In the genomic region with DNA sequence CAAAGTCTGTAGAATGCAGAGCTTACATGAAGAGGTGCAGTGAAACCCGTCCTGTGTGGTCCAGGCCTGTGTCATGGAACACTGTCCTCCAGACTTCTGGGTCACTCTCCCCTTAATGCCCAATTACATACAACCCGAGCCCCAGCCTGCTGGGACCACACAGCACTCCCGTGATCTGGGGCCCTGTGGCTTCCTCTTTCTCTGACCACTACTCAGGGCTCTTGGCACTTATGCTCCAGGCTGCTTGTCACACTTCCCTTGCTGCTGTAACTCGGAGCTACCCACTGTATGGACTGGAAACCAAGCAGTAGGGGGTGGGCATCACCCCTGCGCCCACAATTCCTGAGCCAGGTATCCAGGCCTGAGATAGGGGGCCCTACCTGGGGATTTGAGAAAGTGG, we compare ENCODE assay signal across 15 cellular contexts. TPM values are rescaled to one million over a fixed set of nuclear protein-coding genes. Genes with fewer than 3 reads are reported as not detected.
DNase-seq lines count a peak whose midpoint lies in the region; ATAC-seq, FAIRE-seq and TF ChIP-seq lines count a peak whose summit lies in the region.
"Had no signal": no experiment of that assay in that cellular context is flagged by ENCODE, and none has a peak within 500 bp of the region (broad histone marks: within the 10 kb centered on the region; RNA-seq: fewer than 3 reads in every experiment).

No MANE protein-coding gene starts in this region.

- H3K9me3 ChIP-seq in K562 (replicated peaks; ENCODE audit: control insufficient read depth, insufficient read depth, low read depth, low read length) (no peaks in the 10 kb centered on the region), lower lobe of right lung (no peaks in the 10 kb centered on the region), transverse colon (no peaks in the 10 kb centered on the region)
- H3K9me3 ChIP-seq: Caco-2 had no signal

- H3K79me2 ChIP-seq in K562 (ENCODE audit: control insufficient read depth, insufficient read depth, low read length), result no peaks in the 10 kb centered on the region

- FAIRE-seq in K562 (lab: Jason Lieb, UNC), result no peak
- FAIRE-seq: endometrium, small intestine had no signal

- no peaks in the 10 kb centered on the region for H3K9me3 Mint-ChIP-seq in activated naive CD4-positive, alpha-beta T cell treated with anti-CD3 and anti-CD28 coated beads, Interleukin-2, amount 50 U/mL, for 72 hours

- peaks cover 11 to 49% of the 10 kb centered on the region in 2 experiments; a peak in 4 of 5 replicates for H3K27me3 ChIP-seq in K562 (ENCODE audit: control insufficient read depth in 2 of 2, insufficient read depth in 2 of 2, low read length in 2 of 2)
- H3K27me3 ChIP-seq in lower lobe of right lung (ENCODE audit: low read depth), result peaks cover 5% of the 10 kb centered on the region
- H3K27me3 ChIP-seq in transverse colon, result no peaks in the 10 kb centered on the region

- TF ChIP-seq RAD21 in K562 (CRISPR knock-in tag; conservative IDR thresholded peaks at IDR 0.05 in 1 of 2, IDR thresholded peaks at IDR 0.05 in 1 of 2), result no peak

- H3K4me1 ChIP-seq in K562 (replicated peaks in 1 of 2; ENCODE audit: control insufficient read depth in 2 of 2, insufficient read depth in 2 of 2, low read length in 2 of 2) (no peaks in the 10 kb centered on the region), lower lobe of right lung (no peaks in the 10 kb centered on the region), transverse colon (no peaks in the 10 kb centered on the region)
- H3K4me1 ChIP-seq: Caco-2 had no signal

- H3K36me3 ChIP-seq in K562 (ENCODE audit: control insufficient read depth, insufficient read depth, low read length) (no peaks in the 10 kb centered on the region), lower lobe of right lung (no peaks in the 10 kb centered on the region), transverse colon (no peaks in the 10 kb centered on the region)

- H3K36me3 Mint-ChIP-seq in activated naive CD4-positive, alpha-beta T cell treated with anti-CD3 and anti-CD28 coated beads, Interleukin-2, amount 50 U/mL, for 72 hours, result no peaks in the 10 kb centered on the region

- H3K4me2 ChIP-seq in K562 (ENCODE audit: insufficient read depth, low read length), result no peak overlapping the region

- 6% methylated on average over 5 of the region's 5 CpGs for WGBS in K562 (ENCODE audit: insufficient coverage, low coverage, missing lambda C conversion rate)
- WGBS in transverse colon (ENCODE audit: low coverage in 1 of 2), 2 donors, result 80% methylated on average over 5 of the region's 5 CpGs; no CpG with 5 or more reads in 1 of the 2 donors

- H3K9me1 ChIP-seq in K562 (ENCODE audit: control insufficient read depth, insufficient read depth, low read length), result no peaks in the 10 kb centered on the region

- no peaks in the 10 kb centered on the region for H4K20me1 ChIP-seq in K562 (replicated peaks; ENCODE audit: control insufficient read depth, insufficient read depth, low read length)

- TF ChIP-seq EP300 in K562 (IDR thresholded peaks at IDR 0.05; ENCODE audit: low read length) (no peak), transverse colon (IDR thresholded peaks at IDR 0.05; ENCODE audit: low read depth) (no peak)

- DNase-seq in activated CD8-positive, alpha-beta memory T cell treated with anti-CD3 and anti-CD28 coated beads for 24 hours, result peak; percentile 49
- no peak for DNase-seq in activated CD8-positive, alpha-beta memory T cell treated with anti-CD3 and anti-CD28 coated beads, Interleukin-2, amount 50 U/mL, for 48 hours
- DNase-seq in K562 (ENCODE audit: extremely low read depth in 1 of 4, low spot score in 3 of 4) (no peak), lower lobe of right lung (peak; percentile 63), transverse colon (peak; percentile 23), occipital lobe (lab: John Stamatoyannopoulos, UW) (no peak)
- DNase-seq in activated naive CD4-positive, alpha-beta T cell treated with anti-CD3 and anti-CD28 coated beads, Interleukin-2, amount 50 U/mL, for 72 hours (ENCODE audit: low spot score in 2 of 2), result no peak
- DNase-seq: activated gamma-delta T cell, Caco-2, small intestine had no signal

- TF ChIP-seq POLR2A in K562 (conservative IDR thresholded peaks at IDR 0.05) (no peak), transverse colon (IDR thresholded peaks at IDR 0.05) (no peak)

- BruUV-seq in K562 (replicated peaks; lab: Mats Ljungman, UMichigan), result no TSS peak

- no peak overlapping the region for H3K27ac Mint-ChIP-seq in activated naive CD4-positive, alpha-beta T cell treated with anti-CD3 and anti-CD28 coated beads, Interleukin-2, amount 50 U/mL, for 72 hours

- H3K9ac ChIP-seq in K562 (ENCODE audit: insufficient read depth in 1 of 2, low read depth in 2 of 2, low read length in 2 of 2), result no peak overlapping the region

- H3K27ac ChIP-seq in K562 (ENCODE audit: extremely low read depth, low read depth, low read length) (no peak overlapping the region), lower lobe of right lung (no peak overlapping the region), transverse colon (no peak overlapping the region)

- H2AFZ ChIP-seq in K562 (ENCODE audit: low read depth, low read length), result no peak overlapping the region

- TF ChIP-seq CTCF in K562 (IDR thresholded peaks at IDR 0.05 in 2 of 3, conservative IDR thresholded peaks at IDR 0.05 in 1 of 3; ENCODE audit: insufficient read depth in 2 of 3, low read depth in 1 of 3, low read length in 3 of 3) (no peak), lower lobe of right lung (IDR thresholded peaks at IDR 0.05) (no peak), transverse colon (IDR thresholded peaks at IDR 0.05) (no peak)

- H3K4me3 ChIP-seq in K562 (no peak overlapping the region), lower lobe of right lung (no peak overlapping the region), transverse colon (no peak overlapping the region)

- POLR2A ChIA-PET in K562 (lab: Yijun Ruan, JAX), result interaction anchor here (0.6 to 1.2 kb wide), 3 partner anchors 10 to 54 kb away, joined by 3 read pairs; no protein-coding TSS in a partner anchor

- intact Hi-C loops in K562 (cut with micrococcal nuclease) (no loop called here), lower lobe of right lung (cut with DNase I) (no loop called here), transverse colon (cut with DNase I; ENCODE audit: low total_unique reads) (no loop called here)

- in situ Hi-C loops in K562 (cut with MboI) (loop anchor here (25.0 kb wide), 1 partner anchor 337 kb away; no protein-coding TSS in a partner anchor), transverse colon (cut with MboI; ENCODE audit: low pct_ligation_motif_present in 1 of 4, low pct_unique_long_range_greater_than_20kb in 1 of 4, low sequenced_read_pairs in 3 of 4) (no loop called here)

- ATAC-seq in K562 (peak; percentile 17; the same call in 2 of the 3 replicates), lower lobe of right lung (peak; percentile 51 to 78), GM18868 (IDR thresholded peaks at IDR 0.05; ENCODE audit: unreplicated experiment) (no peak)
- ATAC-seq in activated naive CD4-positive, alpha-beta T cell treated with anti-CD3 and anti-CD28 coated beads, Interleukin-2, amount 50 U/mL, for 72 hours, result no peak

- CTCF ChIA-PET in K562 (lab: Yijun Ruan, JAX; ENCODE audit: low intra/inter-chr PET ratio), result no interaction called here

RNA-seq across cellular contexts. Expression of a gene that starts 10.3 kb away (rescaled TPM):
- total RNA-seq in K562 (2011; cell fraction: chromatin; rRNA removed; ENCODE audit: low replicate concordance), result not detected in 2 replicates
- total RNA-seq in K562 (2011; cell fraction: nucleolus; rRNA removed), result not detected in 2 replicates
- not detected in 2 replicates for total RNA-seq in K562 (2011; cell fraction: nucleoplasm; rRNA removed)
- total RNA-seq in K562 (2014; rRNA removed) (not detected in 2 replicates), K562 (2014; rRNA removed; fragmentation: Illumina TruSeq; extraction: Trizol) (not detected in 2 replicates), K562 (2015; rRNA removed; fragmentation: Illumina TruSeq; extraction: Trizol) (not detected in 2 replicates), K562 (2021) (not detected in 2 replicates), lower lobe of right lung (not detected), transverse colon (not detected), occipital lobe (not detected)
- polyA plus RNA-seq in K562 (2011; rRNA removed) (not detected in 2 replicates), K562 (2014; fragmentation: Illumina TruSeq; extraction: Trizol) (not detected in 2 replicates), K562 (2014; fragmentation: Nextera tagmentation; extraction: Ambion mirVana) (not detected), K562 (2014; rRNA removed) (not detected in 2 replicates)
- not detected in 2 replicates for polyA plus RNA-seq in K562 (2011; cell fraction: cytosol; rRNA removed)
- not detected in 2 replicates for polyA plus RNA-seq in K562 (2011; cell fraction: nucleus; rRNA removed)
- polyA plus RNA-seq in K562 (2012), result 0.08 and 0.12 TPM in 2 replicates
- polyA minus RNA-seq in K562 (2011; rRNA and poly(A)+ RNA removed), result not detected in 2 replicates
- polyA minus RNA-seq in K562 (2011; cell fraction: cytosol; rRNA and poly(A)+ RNA removed), result not detected in 2 replicates
- not detected in 2 replicates for polyA minus RNA-seq in K562 (2011; cell fraction: nucleus; rRNA and poly(A)+ RNA removed)
- total RNA-seq in activated naive CD4-positive, alpha-beta T cell treated with anti-CD3 and anti-CD28 coated beads, Interleukin-2, amount 50 U/mL, for 72 hours, result 1 to 10 TPM in 1 of 2 donors, not detected in 1; 9.7 TPM
- total RNA-seq: A172, Caco-2, M059J had no signal
- polyA plus RNA-seq: neural cell, small intestine had no signal

RNA-seq across cellular contexts. Expression of a gene that starts 23.5 kb away (rescaled TPM):
- total RNA-seq in K562 (2011; cell fraction: chromatin; rRNA removed; ENCODE audit: low replicate concordance), result not detected in 2 replicates
- total RNA-seq in K562 (2011; cell fraction: nucleolus; rRNA removed), result not detected in 2 replicates
- total RNA-seq in K562 (2011; cell fraction: nucleoplasm; rRNA removed), result not detected in 2 replicates
- not detected in 2 replicates for total RNA-seq in K562 (2014; rRNA removed)
- not detected in 2 replicates for total RNA-seq in K562 (2014; rRNA removed; fragmentation: Illumina TruSeq; extraction: Trizol)
- 0.25 TPM in 1 of 2 replicates, not detected in the other for total RNA-seq in K562 (2015; rRNA removed; fragmentation: Illumina TruSeq; extraction: Trizol)
- 0.29 TPM in 1 of 2 replicates, not detected in the other for total RNA-seq in K562 (2021)
- polyA plus RNA-seq in K562 (2011; rRNA removed), result not detected in 2 replicates
- polyA plus RNA-seq in K562 (2011; cell fraction: cytosol; rRNA removed), result not detected in 2 replicates
- 0.30 TPM in 1 of 2 replicates, not detected in the other for polyA plus RNA-seq in K562 (2011; cell fraction: nucleus; rRNA removed)
- polyA plus RNA-seq in K562 (2012), result 0.13 TPM in 1 of 2 replicates, not detected in the other
- polyA plus RNA-seq in K562 (2014; fragmentation: Illumina TruSeq; extraction: Trizol), result not detected in 2 replicates
- polyA plus RNA-seq in K562 (2014; fragmentation: Nextera tagmentation; extraction: Ambion mirVana), result not detected
- polyA plus RNA-seq in K562 (2014; rRNA removed), result not detected in 2 replicates
- polyA minus RNA-seq in K562 (2011; rRNA and poly(A)+ RNA removed), result not detected in 2 replicates
- not detected in 2 replicates for polyA minus RNA-seq in K562 (2011; cell fraction: cytosol; rRNA and poly(A)+ RNA removed)
- not detected in 2 replicates for polyA minus RNA-seq in K562 (2011; cell fraction: nucleus; rRNA and poly(A)+ RNA removed)
- total RNA-seq in lower lobe of right lung, result 3.9 TPM
- total RNA-seq in transverse colon, result not detected
- total RNA-seq in occipital lobe, result not detected
- total RNA-seq in activated naive CD4-positive, alpha-beta T cell treated with anti-CD3 and anti-CD28 coated beads, Interleukin-2, amount 50 U/mL, for 72 hours, result 10 to 100 TPM in 1 of 2 donors, 1 to 10 TPM in 1; 8.4 to 39.7 TPM
- total RNA-seq: Caco-2 had no signal
- polyA plus RNA-seq: neural cell had no signal

RNA-seq across cellular contexts. Expression of a gene that starts 38.7 kb away (rescaled TPM):
- total RNA-seq in K562 (2011; cell fraction: chromatin; rRNA removed; ENCODE audit: low replicate concordance), result 3.9 and 10.0 TPM in 2 replicates
- total RNA-seq in K562 (2011; cell fraction: nucleolus; rRNA removed), result 3.8 and 4.5 TPM in 2 replicates
- total RNA-seq in K562 (2011; cell fraction: nucleoplasm; rRNA removed), result 5.1 and 6.0 TPM in 2 replicates
- total RNA-seq in K562 (2014; rRNA removed) (0.50 and 0.73 TPM in 2 replicates), K562 (2014; rRNA removed; fragmentation: Illumina TruSeq; extraction: Trizol) (0.62 and 1.0 TPM in 2 replicates), K562 (2015; rRNA removed; fragmentation: Illumina TruSeq; extraction: Trizol) (0.60 and 0.69 TPM in 2 replicates), K562 (2021) (1.5 and 1.6 TPM in 2 replicates), lower lobe of right lung (0.59 TPM), transverse colon (under 1 TPM in 2 of 4 donors, not detected in 2; 0.41 to 0.64 TPM), occipital lobe (32.9 TPM)
- polyA plus RNA-seq in K562 (2011; rRNA removed) (1.0 and 1.2 TPM in 2 replicates), K562 (2014; fragmentation: Illumina TruSeq; extraction: Trizol) (0.82 and 1.00 TPM in 2 replicates), K562 (2014; fragmentation: Nextera tagmentation; extraction: Ambion mirVana) (under 1 TPM; 0.62 to 0.75 TPM), K562 (2014; rRNA removed) (0.62 and 0.69 TPM in 2 replicates)
- 0.47 and 0.69 TPM in 2 replicates for polyA plus RNA-seq in K562 (2011; cell fraction: cytosol; rRNA removed)
- 4.9 and 7.1 TPM in 2 replicates for polyA plus RNA-seq in K562 (2011; cell fraction: nucleus; rRNA removed)
- polyA plus RNA-seq in K562 (2012), result 0.65 and 1.1 TPM in 2 replicates
- 0.45 and 0.95 TPM in 2 replicates for polyA minus RNA-seq in K562 (2011; rRNA and poly(A)+ RNA removed)
- polyA minus RNA-seq in K562 (2011; cell fraction: cytosol; rRNA and poly(A)+ RNA removed), result 0.95 TPM in 1 of 2 replicates, not detected in the other
- 1.9 and 2.3 TPM in 2 replicates for polyA minus RNA-seq in K562 (2011; cell fraction: nucleus; rRNA and poly(A)+ RNA removed)
- 1 to 10 TPM; 1.8 to 3.5 TPM for total RNA-seq in activated naive CD4-positive, alpha-beta T cell treated with anti-CD3 and anti-CD28 coated beads, Interleukin-2, amount 50 U/mL, for 72 hours
- total RNA-seq: M059J had no signal

Comparison
In these comparisons a context has a peak if more than half of its experiments do, and no peak if none do; other contexts are left out.
1. DNase-seq: peak in activated CD8-positive, alpha-beta memory T cell treated with anti-CD3 and anti-CD28 coated beads for 24 hours (single experiment), lower lobe of right lung (single experiment) and transverse colon (single experiment); none in activated CD8-positive, alpha-beta memory T cell treated with anti-CD3 and anti-CD28 coated beads, Interleukin-2, amount 50 U/mL, for 48 hours (single experiment), K562 (0 of 4), occipital lobe (single experiment) and activated naive CD4-positive, alpha-beta T cell treated with anti-CD3 and anti-CD28 coated beads, Interleukin-2, amount 50 U/mL, for 72 hours (0 of 2).
2. ATAC-seq: peak in K562 (single experiment) and lower lobe of right lung (2 of 2); none in GM18868 (single experiment) and activated naive CD4-positive, alpha-beta T cell treated with anti-CD3 and anti-CD28 coated beads, Interleukin-2, amount 50 U/mL, for 72 hours (0 of 2).